8 cellular contexts compared by ENCODE assay signal in the genomic region with DNA sequence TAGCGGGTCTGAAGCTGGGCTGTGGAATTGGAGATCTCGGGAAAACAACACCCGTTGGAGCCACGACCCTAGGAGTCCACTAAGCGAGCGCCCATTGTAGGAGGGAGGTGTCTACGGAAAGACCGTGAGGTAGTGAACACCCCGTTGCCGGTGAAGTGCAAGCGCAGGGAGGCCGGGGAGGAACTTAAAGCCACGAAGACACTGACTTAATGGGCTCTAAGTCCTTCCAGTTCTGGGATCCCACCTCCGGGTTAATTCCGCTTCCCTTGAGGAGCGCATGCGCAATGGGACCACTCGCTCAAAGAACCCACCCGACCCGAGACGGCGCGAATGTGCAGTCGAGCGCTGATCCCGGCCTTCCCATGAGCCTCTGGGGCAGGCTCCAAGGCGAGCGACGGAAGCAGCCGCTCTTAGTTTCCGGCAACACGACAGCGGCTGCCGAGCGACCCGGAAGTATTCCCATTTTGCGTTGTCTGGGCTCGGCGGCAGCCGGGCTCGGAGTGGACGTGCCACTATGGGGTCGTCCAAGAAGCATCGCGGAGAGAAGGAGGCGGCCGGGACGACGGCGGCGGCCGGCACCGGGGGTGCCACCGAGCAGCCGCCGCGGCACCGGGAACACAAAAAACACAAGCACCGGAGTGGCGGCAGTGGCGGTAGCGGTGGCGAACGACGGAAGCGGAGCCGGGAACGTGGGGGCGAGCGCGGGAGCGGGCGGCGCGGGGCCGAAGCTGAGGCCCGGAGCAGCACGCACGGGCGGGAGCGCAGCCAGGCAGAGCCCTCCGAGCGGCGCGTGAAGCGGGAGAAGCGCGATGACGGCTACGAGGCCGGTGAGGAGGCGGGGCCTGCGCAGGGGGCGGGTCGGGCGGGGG. TPM values are rescaled to one million over a fixed set of nuclear protein-coding genes. Genes with fewer than 3 reads are reported as not detected.
DNase-seq lines count a peak whose midpoint lies in the region; ATAC-seq and TF ChIP-seq lines count a peak whose summit lies in the region.

A gene with protein sequence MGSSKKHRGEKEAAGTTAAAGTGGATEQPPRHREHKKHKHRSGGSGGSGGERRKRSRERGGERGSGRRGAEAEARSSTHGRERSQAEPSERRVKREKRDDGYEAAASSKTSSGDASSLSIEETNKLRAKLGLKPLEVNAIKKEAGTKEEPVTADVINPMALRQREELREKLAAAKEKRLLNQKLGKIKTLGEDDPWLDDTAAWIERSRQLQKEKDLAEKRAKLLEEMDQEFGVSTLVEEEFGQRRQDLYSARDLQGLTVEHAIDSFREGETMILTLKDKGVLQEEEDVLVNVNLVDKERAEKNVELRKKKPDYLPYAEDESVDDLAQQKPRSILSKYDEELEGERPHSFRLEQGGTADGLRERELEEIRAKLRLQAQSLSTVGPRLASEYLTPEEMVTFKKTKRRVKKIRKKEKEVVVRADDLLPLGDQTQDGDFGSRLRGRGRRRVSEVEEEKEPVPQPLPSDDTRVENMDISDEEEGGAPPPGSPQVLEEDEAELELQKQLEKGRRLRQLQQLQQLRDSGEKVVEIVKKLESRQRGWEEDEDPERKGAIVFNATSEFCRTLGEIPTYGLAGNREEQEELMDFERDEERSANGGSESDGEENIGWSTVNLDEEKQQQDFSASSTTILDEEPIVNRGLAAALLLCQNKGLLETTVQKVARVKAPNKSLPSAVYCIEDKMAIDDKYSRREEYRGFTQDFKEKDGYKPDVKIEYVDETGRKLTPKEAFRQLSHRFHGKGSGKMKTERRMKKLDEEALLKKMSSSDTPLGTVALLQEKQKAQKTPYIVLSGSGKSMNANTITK (plus strand): TSS at position 468 of the 869 bp plus-strand sequence. CDS start 47 bp downstream, at position 515.

- H3K4me1 ChIP-seq in mucosa of descending colon (ENCODE audit: low read depth) = peaks cover 19% of the 10 kb centered on the region

- H3K9me3 ChIP-seq in mucosa of descending colon = no peaks in the 10 kb centered on the region

- peak within 1 kb of the TSS; percentile 99 for H3K4me3 ChIP-seq in mucosa of descending colon

- peaks cover 9% of the 10 kb centered on the region for H3K36me3 ChIP-seq in mucosa of descending colon (ENCODE audit: low read depth)

- no peak for TF ChIP-seq CTCF in mucosa of descending colon (IDR thresholded peaks at IDR 0.05)

- ATAC-seq in GM21619 (IDR thresholded peaks at IDR 0.05; ENCODE audit: unreplicated experiment) (peak; percentile 81), mucosa of descending colon (peak; percentile 97)

- H3K27ac ChIP-seq in epithelial cell of prostate = peak within 1 kb of the TSS; percentile 66

- intact Hi-C loops in mucosa of descending colon (cut with DNase I, micrococcal nuclease) = no loop called here

- DNase-seq in DMS153 (lab: John Stamatoyannopoulos, UW) (peak; percentile 96), KG1 (lab: John Stamatoyannopoulos, UW) (peak; percentile 99), epithelial cell of prostate (ENCODE audit: low read depth, low spot score) (peak; percentile 59), mucosa of descending colon (peak; percentile 96 to 99 (median 97))
- peak; percentile 91 for DNase-seq in activated T-cell treated with anti-CD3 and anti-CD28 coated beads, Interleukin-2, amount 50 U/mL, for 1 hour
- peak; percentile 83 to 93 for DNase-seq in stimulated activated CD8-positive, alpha-beta memory T cell treated with anti-CD3 and anti-CD28 coated beads, Interleukin-4, amount 100 ng/mL, for 1 hour (ENCODE audit: low read depth in 2 of 2, low spot score in 1 of 2)

TF ChIP-seq in PFSK-1, 5 proteins besides CTCF, POLR2A, EP300 and RAD21:
- TF ChIP-seq SIN3A (IDR thresholded peaks at IDR 0.05; ENCODE audit: borderline replicate concordance, insufficient read depth, low read length) = 0 out of 2 replicates have a peak, but pooled peaks have one; percentile 65
- peak; percentile 99 for TF ChIP-seq POLR2AphosphoS5 (IDR thresholded peaks at IDR 0.05; ENCODE audit: low read depth, low read length)
- TF ChIP-seq, protein P1, sequence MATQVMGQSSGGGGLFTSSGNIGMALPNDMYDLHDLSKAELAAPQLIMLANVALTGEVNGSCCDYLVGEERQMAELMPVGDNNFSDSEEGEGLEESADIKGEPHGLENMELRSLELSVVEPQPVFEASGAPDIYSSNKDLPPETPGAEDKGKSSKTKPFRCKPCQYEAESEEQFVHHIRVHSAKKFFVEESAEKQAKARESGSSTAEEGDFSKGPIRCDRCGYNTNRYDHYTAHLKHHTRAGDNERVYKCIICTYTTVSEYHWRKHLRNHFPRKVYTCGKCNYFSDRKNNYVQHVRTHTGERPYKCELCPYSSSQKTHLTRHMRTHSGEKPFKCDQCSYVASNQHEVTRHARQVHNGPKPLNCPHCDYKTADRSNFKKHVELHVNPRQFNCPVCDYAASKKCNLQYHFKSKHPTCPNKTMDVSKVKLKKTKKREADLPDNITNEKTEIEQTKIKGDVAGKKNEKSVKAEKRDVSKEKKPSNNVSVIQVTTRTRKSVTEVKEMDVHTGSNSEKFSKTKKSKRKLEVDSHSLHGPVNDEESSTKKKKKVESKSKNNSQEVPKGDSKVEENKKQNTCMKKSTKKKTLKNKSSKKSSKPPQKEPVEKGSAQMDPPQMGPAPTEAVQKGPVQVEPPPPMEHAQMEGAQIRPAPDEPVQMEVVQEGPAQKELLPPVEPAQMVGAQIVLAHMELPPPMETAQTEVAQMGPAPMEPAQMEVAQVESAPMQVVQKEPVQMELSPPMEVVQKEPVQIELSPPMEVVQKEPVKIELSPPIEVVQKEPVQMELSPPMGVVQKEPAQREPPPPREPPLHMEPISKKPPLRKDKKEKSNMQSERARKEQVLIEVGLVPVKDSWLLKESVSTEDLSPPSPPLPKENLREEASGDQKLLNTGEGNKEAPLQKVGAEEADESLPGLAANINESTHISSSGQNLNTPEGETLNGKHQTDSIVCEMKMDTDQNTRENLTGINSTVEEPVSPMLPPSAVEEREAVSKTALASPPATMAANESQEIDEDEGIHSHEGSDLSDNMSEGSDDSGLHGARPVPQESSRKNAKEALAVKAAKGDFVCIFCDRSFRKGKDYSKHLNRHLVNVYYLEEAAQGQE (IDR thresholded peaks at IDR 0.05; ENCODE audit: insufficient read depth in 1 of 2, low read depth in 2 of 2, low read length in 2 of 2) = 0 out of 4 replicates have a peak, but pooled peaks of 1 of the 2 experiments have one; percentile 20
- peak; percentile 92; the same call in 1 of the 2 replicates for TF ChIP-seq TAF1 (IDR thresholded peaks at IDR 0.05; ENCODE audit: borderline replicate concordance, insufficient read depth, low read length)
- TF ChIP-seq FOXP2 (optimal IDR thresholded peaks at IDR 0.05; ENCODE audit: borderline replicate concordance, extremely low read depth, extremely low read length, insufficient read depth) = peak; percentile 75

RNA-seq across cellular contexts. Expression of the gene that starts here (rescaled TPM):
- 127 TPM for polyA plus RNA-seq in PFSK-1 (2012; ENCODE audit: insufficient read length, low read depth)
- total RNA-seq in mucosa of descending colon = 10 to 100 TPM; 40.1 to 60.2 (median 41.8) TPM

Comparison
In these comparisons a context has a peak if more than half of its experiments do, and no peak if none do; other contexts are left out.
1. Peak in every context shown above with its lines: DNase-seq, ATAC-seq, H3K4me3 ChIP-seq and H3K27ac ChIP-seq.